In the genomic region with DNA sequence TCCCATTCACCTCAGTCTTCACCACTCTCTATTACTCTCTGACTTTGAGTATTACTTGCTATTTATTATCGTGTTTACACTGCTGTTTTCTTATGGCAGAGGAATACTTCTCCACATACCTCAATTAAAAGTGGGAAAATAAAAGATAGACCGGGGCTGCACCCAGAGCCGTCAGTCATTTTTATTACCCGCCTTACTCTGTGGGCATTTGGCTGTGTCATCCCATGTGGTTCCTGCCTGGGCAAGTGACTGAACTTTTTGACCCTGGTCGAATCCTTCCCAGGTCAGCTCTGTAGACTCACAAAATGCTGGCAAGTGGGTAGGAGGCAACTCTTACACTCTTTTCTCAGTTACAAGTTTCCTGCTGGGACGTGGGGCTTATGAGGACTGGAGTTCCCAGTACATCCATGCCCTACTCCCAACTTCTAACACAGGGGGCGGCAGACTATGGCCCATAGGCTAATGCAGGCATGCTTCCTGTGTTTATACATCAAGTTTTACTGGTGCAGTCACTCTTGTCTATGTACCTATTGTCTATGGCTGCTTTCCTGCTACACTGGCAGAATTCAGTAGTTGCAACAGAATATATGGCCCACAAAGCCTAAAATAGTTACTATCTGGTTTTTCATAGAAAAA, we compare ENCODE assay signal across 1 cellular context.
TF ChIP-seq lines count a peak whose summit lies in the region.

No MANE protein-coding gene starts in this region.

TF ChIP-seq in HepG2, 621 proteins besides CTCF, POLR2A, EP300 and RAD21 (continued from another document):
- TF ChIP-seq, protein P1, sequence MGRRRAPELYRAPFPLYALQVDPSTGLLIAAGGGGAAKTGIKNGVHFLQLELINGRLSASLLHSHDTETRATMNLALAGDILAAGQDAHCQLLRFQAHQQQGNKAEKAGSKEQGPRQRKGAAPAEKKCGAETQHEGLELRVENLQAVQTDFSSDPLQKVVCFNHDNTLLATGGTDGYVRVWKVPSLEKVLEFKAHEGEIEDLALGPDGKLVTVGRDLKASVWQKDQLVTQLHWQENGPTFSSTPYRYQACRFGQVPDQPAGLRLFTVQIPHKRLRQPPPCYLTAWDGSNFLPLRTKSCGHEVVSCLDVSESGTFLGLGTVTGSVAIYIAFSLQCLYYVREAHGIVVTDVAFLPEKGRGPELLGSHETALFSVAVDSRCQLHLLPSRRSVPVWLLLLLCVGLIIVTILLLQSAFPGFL (CRISPR knock-in tag; IDR thresholded peaks at IDR 0.05) = no peak
- TF ChIP-seq KLF12 (CRISPR knock-in tag; IDR thresholded peaks at IDR 0.05; ENCODE audit: borderline replicate concordance) (no peak), ARNTL (CRISPR knock-in tag; IDR thresholded peaks at IDR 0.05) (no peak), ZNF451 (CRISPR knock-in tag; IDR thresholded peaks at IDR 0.05) (no peak), SRSF9 (IDR thresholded peaks at IDR 0.05; ENCODE audit: borderline replicate concordance, insufficient read depth, low read depth, low read length, poor library complexity, severe bottlenecking) (no peak), ZNF350 (CRISPR knock-in tag; IDR thresholded peaks at IDR 0.05; ENCODE audit: borderline replicate concordance, low read depth) (no peak), ZNF17 (CRISPR knock-in tag; IDR thresholded peaks at IDR 0.05) (no peak), GPBP1L1 (CRISPR knock-in tag; IDR thresholded peaks at IDR 0.05) (no peak), ZNF746 (CRISPR knock-in tag; IDR thresholded peaks at IDR 0.05) (no peak), ZFY (CRISPR knock-in tag; IDR thresholded peaks at IDR 0.05) (no peak), PHF8 (CRISPR knock-in tag; IDR thresholded peaks at IDR 0.05) (no peak), CCDC6 (CRISPR knock-in tag; IDR thresholded peaks at IDR 0.05) (no peak)
- TF ChIP-seq, protein P2, sequence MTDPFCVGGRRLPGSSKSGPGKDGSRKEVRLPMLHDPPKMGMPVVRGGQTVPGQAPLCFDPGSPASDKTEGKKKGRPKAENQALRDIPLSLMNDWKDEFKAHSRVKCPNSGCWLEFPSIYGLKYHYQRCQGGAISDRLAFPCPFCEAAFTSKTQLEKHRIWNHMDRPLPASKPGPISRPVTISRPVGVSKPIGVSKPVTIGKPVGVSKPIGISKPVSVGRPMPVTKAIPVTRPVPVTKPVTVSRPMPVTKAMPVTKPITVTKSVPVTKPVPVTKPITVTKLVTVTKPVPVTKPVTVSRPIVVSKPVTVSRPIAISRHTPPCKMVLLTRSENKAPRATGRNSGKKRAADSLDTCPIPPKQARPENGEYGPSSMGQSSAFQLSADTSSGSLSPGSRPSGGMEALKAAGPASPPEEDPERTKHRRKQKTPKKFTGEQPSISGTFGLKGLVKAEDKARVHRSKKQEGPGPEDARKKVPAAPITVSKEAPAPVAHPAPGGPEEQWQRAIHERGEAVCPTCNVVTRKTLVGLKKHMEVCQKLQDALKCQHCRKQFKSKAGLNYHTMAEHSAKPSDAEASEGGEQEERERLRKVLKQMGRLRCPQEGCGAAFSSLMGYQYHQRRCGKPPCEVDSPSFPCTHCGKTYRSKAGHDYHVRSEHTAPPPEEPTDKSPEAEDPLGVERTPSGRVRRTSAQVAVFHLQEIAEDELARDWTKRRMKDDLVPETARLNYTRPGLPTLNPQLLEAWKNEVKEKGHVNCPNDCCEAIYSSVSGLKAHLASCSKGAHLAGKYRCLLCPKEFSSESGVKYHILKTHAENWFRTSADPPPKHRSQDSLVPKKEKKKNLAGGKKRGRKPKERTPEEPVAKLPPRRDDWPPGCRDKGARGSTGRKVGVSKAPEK (CRISPR knock-in tag; IDR thresholded peaks at IDR 0.05; ENCODE audit: borderline replicate concordance) = no peak
- TF ChIP-seq, protein P3, sequence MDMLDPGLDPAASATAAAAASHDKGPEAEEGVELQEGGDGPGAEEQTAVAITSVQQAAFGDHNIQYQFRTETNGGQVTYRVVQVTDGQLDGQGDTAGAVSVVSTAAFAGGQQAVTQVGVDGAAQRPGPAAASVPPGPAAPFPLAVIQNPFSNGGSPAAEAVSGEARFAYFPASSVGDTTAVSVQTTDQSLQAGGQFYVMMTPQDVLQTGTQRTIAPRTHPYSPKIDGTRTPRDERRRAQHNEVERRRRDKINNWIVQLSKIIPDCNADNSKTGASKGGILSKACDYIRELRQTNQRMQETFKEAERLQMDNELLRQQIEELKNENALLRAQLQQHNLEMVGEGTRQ (IDR thresholded peaks at IDR 0.05; ENCODE audit: low read depth, low read length) = no peak
- TF ChIP-seq, protein P3 (CRISPR knock-in tag; IDR thresholded peaks at IDR 0.05; ENCODE audit: borderline replicate concordance) = no peak
- TF ChIP-seq, protein P4, sequence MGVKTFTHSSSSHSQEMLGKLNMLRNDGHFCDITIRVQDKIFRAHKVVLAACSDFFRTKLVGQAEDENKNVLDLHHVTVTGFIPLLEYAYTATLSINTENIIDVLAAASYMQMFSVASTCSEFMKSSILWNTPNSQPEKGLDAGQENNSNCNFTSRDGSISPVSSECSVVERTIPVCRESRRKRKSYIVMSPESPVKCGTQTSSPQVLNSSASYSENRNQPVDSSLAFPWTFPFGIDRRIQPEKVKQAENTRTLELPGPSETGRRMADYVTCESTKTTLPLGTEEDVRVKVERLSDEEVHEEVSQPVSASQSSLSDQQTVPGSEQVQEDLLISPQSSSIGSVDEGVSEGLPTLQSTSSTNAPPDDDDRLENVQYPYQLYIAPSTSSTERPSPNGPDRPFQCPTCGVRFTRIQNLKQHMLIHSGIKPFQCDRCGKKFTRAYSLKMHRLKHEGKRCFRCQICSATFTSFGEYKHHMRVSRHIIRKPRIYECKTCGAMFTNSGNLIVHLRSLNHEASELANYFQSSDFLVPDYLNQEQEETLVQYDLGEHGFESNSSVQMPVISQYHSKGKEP (CRISPR knock-in tag; IDR thresholded peaks at IDR 0.05) = no peak
- TF ChIP-seq, protein P5, sequence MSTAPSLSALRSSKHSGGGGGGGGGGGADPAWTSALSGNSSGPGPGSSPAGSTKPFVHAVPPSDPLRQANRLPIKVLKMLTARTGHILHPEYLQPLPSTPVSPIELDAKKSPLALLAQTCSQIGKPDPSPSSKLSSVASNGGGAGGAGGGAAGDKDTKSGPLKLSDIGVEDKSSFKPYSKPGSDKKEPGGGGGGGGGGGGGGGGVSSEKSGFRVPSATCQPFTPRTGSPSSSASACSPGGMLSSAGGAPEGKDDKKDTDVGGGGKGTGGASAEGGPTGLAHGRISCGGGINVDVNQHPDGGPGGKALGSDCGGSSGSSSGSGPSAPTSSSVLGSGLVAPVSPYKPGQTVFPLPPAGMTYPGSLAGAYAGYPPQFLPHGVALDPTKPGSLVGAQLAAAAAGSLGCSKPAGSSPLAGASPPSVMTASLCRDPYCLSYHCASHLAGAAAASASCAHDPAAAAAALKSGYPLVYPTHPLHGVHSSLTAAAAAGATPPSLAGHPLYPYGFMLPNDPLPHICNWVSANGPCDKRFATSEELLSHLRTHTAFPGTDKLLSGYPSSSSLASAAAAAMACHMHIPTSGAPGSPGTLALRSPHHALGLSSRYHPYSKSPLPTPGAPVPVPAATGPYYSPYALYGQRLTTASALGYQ (CRISPR knock-in tag; IDR thresholded peaks at IDR 0.05) = no peak
